Comparison of ENCODE assay signal across 1 cellular context in genomic region chr15:59762558-59762957, GRCh38.
TF ChIP-seq lines count a peak whose summit lies in the region.

No MANE protein-coding gene starts in this region.

TF ChIP-seq in GM23338, 12 proteins besides CTCF, POLR2A, EP300 and RAD21 (continued from another document):
- TF ChIP-seq ZNF462 (CRISPR knock-in tag; IDR thresholded peaks at IDR 0.05) (no peak), NANOG (IDR thresholded peaks at IDR 0.05; ENCODE audit: borderline replicate concordance) (no peak), REST (IDR thresholded peaks at IDR 0.05; ENCODE audit: unreplicated experiment) (no peak), EZH2 (IDR thresholded peaks at IDR 0.05; ENCODE audit: low read depth, unreplicated experiment) (no peak), ZNF114 (CRISPR knock-in tag; IDR thresholded peaks at IDR 0.05) (no peak), ZNF331 (CRISPR knock-in tag; IDR thresholded peaks at IDR 0.05; ENCODE audit: low read depth) (no peak), ETS1 (IDR thresholded peaks at IDR 0.05) (no peak), EZH2phosphoT487 (IDR thresholded peaks at IDR 0.05; ENCODE audit: unreplicated experiment) (no peak)
